Comparison of ENCODE assay signal across 17 cellular contexts in the genomic region with DNA sequence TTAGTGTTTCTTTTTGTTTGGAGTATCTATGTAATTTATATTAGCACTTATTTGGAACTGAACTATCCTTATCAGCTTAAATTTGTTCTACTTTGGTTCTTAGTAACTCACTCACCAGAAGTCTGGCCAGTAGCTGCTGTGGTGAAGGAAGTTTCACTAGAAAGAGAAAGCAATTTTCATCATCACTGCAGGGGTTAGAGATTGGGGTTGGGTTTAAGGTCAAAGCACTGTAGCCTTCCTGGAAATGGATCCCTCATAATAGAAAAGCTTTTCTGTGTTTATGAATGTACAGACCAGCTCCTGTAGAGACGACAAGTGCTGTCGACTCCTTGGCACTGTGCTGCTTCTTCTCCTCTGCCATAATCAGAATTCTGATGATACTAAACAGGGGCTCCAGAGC.
DNase-seq lines count a peak whose midpoint lies in the region; ATAC-seq and TF ChIP-seq lines count a peak whose summit lies in the region.
"Had no signal": no experiment of that assay in that cellular context is flagged by ENCODE, and none has a peak within 500 bp of the region (broad histone marks: within the 10 kb centered on the region; RNA-seq: fewer than 3 reads in every experiment).

No MANE protein-coding gene starts in this region.

- H3K9me3 Mint-ChIP-seq in nephron (no peaks in the 10 kb centered on the region), nephron progenitor cell (no peaks in the 10 kb centered on the region)

- H3K4me1 Mint-ChIP-seq in nephron (peaks cover 14% of the 10 kb centered on the region), nephron progenitor cell (no peaks in the 10 kb centered on the region)

- H3K27me3 Mint-ChIP-seq in nephron (ENCODE audit: low read depth), result no peaks in the 10 kb centered on the region
- H3K27me3 Mint-ChIP-seq in nephron progenitor cell (ENCODE audit: low read depth, poor library complexity), result no peaks in the 10 kb centered on the region

- DNase-seq in astrocyte of the spinal cord (ENCODE audit: low read depth, low spot score), result peak; percentile 18
- DNase-seq in NCI-H1436 treated with DMSO at 0.1 percent for 48 hours (lab: John Stamatoyannopoulos, UW), result no peak
- no peak for DNase-seq in nephron progenitor cell
- DNase-seq: AML-193, Calu3, NCI-H1048, NCI-H1694, NCI-H345, NCI-H526 treated with DMSO at 0.1 percent for 48 hours, SHP77 had no signal

- in situ Hi-C loops in astrocyte of the spinal cord (cut with HindIII; ENCODE audit: low sequenced_read_pairs), result no loop called here

- ATAC-seq in GM18520 (IDR thresholded peaks at IDR 0.05; ENCODE audit: unreplicated experiment) (peak; percentile 93), GM21619 (IDR thresholded peaks at IDR 0.05; ENCODE audit: unreplicated experiment) (peak; percentile 53), HG02798 (IDR thresholded peaks at IDR 0.05; ENCODE audit: poor library complexity, unreplicated experiment) (no peak)
- ATAC-seq: GM12878, K562, SK-N-SH treated with all-trans-retinoic acid at 6 μM for 48 hours had no signal

- H3K4me3 ChIP-seq in astrocyte of the spinal cord (ENCODE audit: low read depth, low read length), result no peak overlapping the region
- H3K4me3 ChIP-seq: GM12878, K562 had no signal

- no peaks in the 10 kb centered on the region for H3K36me3 Mint-ChIP-seq in nephron (ENCODE audit: low read depth)
- no peaks in the 10 kb centered on the region for H3K36me3 Mint-ChIP-seq in nephron progenitor cell (ENCODE audit: low read depth)

- H3K4me3 Mint-ChIP-seq in nephron, result no peak overlapping the region
- no peak overlapping the region for H3K4me3 Mint-ChIP-seq in nephron progenitor cell

- no peak for TF ChIP-seq CTCF in astrocyte of the spinal cord (IDR thresholded peaks at IDR 0.05; ENCODE audit: low read depth, low read length)
- no peak for TF ChIP-seq CTCF in nephron (IDR thresholded peaks at IDR 0.05; ENCODE audit: unreplicated experiment in 3 of 3)
- TF ChIP-seq CTCF in nephron progenitor cell (IDR thresholded peaks at IDR 0.05), result no peak

- H3K27ac Mint-ChIP-seq in nephron (peak overlapping the region in 2 of 3 experiments; percentile 3 to 12), nephron progenitor cell (no peak overlapping the region)
